ENCODE assay signal across 14 cellular contexts in the genomic region with DNA sequence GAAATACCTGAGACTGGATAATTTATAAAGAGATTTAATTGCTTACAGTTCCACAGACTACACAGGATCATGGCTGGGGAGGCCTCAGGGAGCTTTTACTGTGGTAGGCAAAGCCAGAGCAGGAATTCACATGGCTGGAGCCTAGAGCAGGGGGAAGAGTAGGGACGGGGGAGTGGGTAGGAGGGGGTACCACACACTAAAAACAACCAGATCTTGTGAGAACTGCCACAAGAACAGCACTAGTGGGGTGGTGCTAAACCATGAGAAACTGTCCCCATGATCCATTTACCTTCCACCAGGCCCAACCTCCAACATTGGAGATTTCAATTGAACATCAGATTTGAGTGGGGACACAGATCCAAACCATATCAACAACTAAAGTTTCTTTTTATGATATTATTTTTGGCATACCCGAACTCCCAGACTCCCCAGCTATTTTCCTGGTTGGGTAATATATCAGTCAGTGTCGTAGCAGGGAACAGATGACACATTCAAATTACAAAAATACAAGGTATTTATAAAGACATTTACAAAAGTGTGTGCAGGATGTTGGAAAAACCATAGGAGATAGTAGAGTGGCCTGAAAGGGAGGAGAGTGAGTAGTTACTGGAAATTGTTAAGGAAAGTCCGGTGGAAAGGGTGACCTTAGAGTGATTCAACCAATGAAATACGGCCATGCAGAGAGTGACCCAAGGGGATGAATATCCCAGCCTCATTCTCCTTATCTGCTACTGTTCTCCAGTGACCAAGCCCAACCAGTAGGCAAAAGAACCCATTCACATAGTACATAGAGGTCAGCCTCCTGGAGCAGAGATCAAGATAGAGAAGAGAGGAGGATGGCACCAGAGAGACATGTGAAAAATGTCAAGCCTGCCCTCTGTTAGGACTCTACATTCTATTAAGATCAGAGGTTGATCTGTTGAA. TPM values are rescaled to one million over a fixed set of nuclear protein-coding genes. Genes with fewer than 3 reads are reported as not detected.
DNase-seq lines count a peak whose midpoint lies in the region; ATAC-seq, FAIRE-seq and TF ChIP-seq lines count a peak whose summit lies in the region.
"Had no signal": no experiment of that assay in that cellular context is flagged by ENCODE, and none has a peak within 500 bp of the region (broad histone marks: within the 10 kb centered on the region; RNA-seq: fewer than 3 reads in every experiment).

No MANE protein-coding gene starts in this region.

- H3K4me1 Mint-ChIP-seq in CD14-positive monocyte (peaks cover 14% of the 10 kb centered on the region), immature natural killer cell (peaks cover 10 to 21% of the 10 kb centered on the region in 2 donors)

- H3K27me3 ChIP-seq in DND-41 (ENCODE audit: insufficient read depth, low read length, poor library complexity) (no peaks in the 10 kb centered on the region), RWPE2 (ENCODE audit: insufficient read depth, poor library complexity, severe bottlenecking) (no peaks in the 10 kb centered on the region), HepG2 (ENCODE audit: control insufficient read depth in 1 of 2, insufficient read depth in 2 of 2, low read length in 2 of 2) (no peaks in the 10 kb centered on the region), left lung (no peaks in the 10 kb centered on the region)

- H3K4me2 ChIP-seq in DND-41 (ENCODE audit: insufficient read depth, low read length) = no peak overlapping the region
- H3K4me2 ChIP-seq in HepG2 (ENCODE audit: low read depth, low read length) = no peak overlapping the region

- no TSS peak for BruUV-seq in HepG2 (replicated peaks; lab: Mats Ljungman, UMichigan)

- H3K4me3 Mint-ChIP-seq in CD14-positive monocyte (no peak overlapping the region), immature natural killer cell (no peak overlapping the region)
- H3K4me3 Mint-ChIP-seq: activated CD4-positive, alpha-beta memory T cell treated with anti-CD3 and anti-CD28 coated beads, Interleukin-2, amount 10 ng/mL, durations not matched to agents 7 days and 5 days; natural killer cell treated with Interleukin-12 subunit alpha and Interleukin-12 subunit beta and Interleukin-15 and Interleukin-18, amount 100 ng/mL, for 72 hours; T-helper 2 cell treated with Interferon-gamma antibody and Interleukin-4, amounts not matched to agents 5 μg/mL and 100 μg/mL, for 36 hours had no signal

- H3K27ac Mint-ChIP-seq in CD14-positive monocyte (peak overlapping the region in 4 of 7 donors; percentile 6 to 82 (median 53)), immature natural killer cell (no peak overlapping the region)
- H3K27ac Mint-ChIP-seq: activated CD4-positive, alpha-beta memory T cell treated with anti-CD3 and anti-CD28 coated beads, Interleukin-2, amount 10 ng/mL, durations not matched to agents 7 days and 5 days had no signal

- peaks cover 0 to 2% (median 0%) of the 10 kb centered on the region in 3 donors for H3K27me3 Mint-ChIP-seq in CD14-positive monocyte (ENCODE audit: low read depth in 3 of 3)
- H3K27me3 Mint-ChIP-seq in immature natural killer cell (ENCODE audit: low read depth in 3 of 3) = no peaks in the 10 kb centered on the region
- H3K27me3 Mint-ChIP-seq: activated CD4-positive, alpha-beta memory T cell treated with anti-CD3 and anti-CD28 coated beads, Interleukin-2, amount 10 ng/mL, durations not matched to agents 7 days and 5 days; natural killer cell treated with Interleukin-12 subunit alpha and Interleukin-12 subunit beta and Interleukin-15 and Interleukin-18, amount 100 ng/mL, for 72 hours had no signal

- intact Hi-C loops in CD14-positive monocyte (cut with micrococcal nuclease) = no loop called here
- intact Hi-C loops in HepG2 (cut with micrococcal nuclease; ENCODE audit: unreplicated experiment) = no loop called here
- intact Hi-C loops in left lung (cut with DNase I) = no loop called here

- H3K4me1 ChIP-seq in DND-41 (ENCODE audit: insufficient read depth, low read length) = no peaks in the 10 kb centered on the region; the same call in 1 of the 2 replicates
- H3K4me1 ChIP-seq in RWPE2 (ENCODE audit: insufficient read depth, poor library complexity, severe bottlenecking) = no peaks in the 10 kb centered on the region
- peaks cover 15% of the 10 kb centered on the region for H3K4me1 ChIP-seq in HepG2 (ENCODE audit: insufficient read depth, low read length)
- H3K4me1 ChIP-seq in left lung = peaks cover 0 to 1% of the 10 kb centered on the region in 2 donors

- DNase-seq in CD14-positive monocyte (ENCODE audit: low spot score) (no peak), DND-41 (no peak), RWPE2 (ENCODE audit: low spot score) (no peak), HepG2 (ENCODE audit: low spot score) (no peak), immature natural killer cell (no peak), left lung (no peak)
- DNase-seq: activated CD4-positive, alpha-beta memory T cell treated with anti-CD3 and anti-CD28 coated beads, Interleukin-2, amount 10 ng/mL, durations not matched to agents 7 days and 5 days; head of caudate nucleus; NCI-H1092 treated with DMSO at 0.1 percent for 48 hours; NCI-H510A had no signal

- POLR2A ChIA-PET in HepG2 (lab: Yijun Ruan, JAX) = interaction anchor here (1.0 to 2.8 kb wide), 6 partner anchors 9 to 95 kb away, joined by 3 to 16 read pairs (median 4); a partner anchor contains a TSS

- H3K4me3 ChIP-seq in DND-41 (ENCODE audit: low read depth in 1 of 2, low read length in 2 of 2) (no peak overlapping the region), RWPE2 (ENCODE audit: severe bottlenecking) (no peak overlapping the region), HepG2 (replicated peaks in 1 of 3; ENCODE audit: insufficient read depth in 1 of 3, low read depth in 2 of 3, low read length in 3 of 3) (no peak overlapping the region), left lung (no peak overlapping the region)

- TF ChIP-seq POLR2A in HepG2 (IDR thresholded peaks at IDR 0.05; ENCODE audit: insufficient read depth in 1 of 2, low read depth in 2 of 2, low read length in 2 of 2) = peak; percentile 1 to 34; a peak in 2 of 4 replicates

- H3K79me2 ChIP-seq in DND-41 (ENCODE audit: insufficient read depth, low read length) (peaks cover 4% of the 10 kb centered on the region; the same call in 1 of the 2 replicates), HepG2 (ENCODE audit: insufficient read depth, low read length) (no peaks in the 10 kb centered on the region)

- CTCF ChIA-PET in HepG2 (lab: Yijun Ruan, JAX; ENCODE audit: low intra/inter-chr PET ratio, low total read pairs) = no interaction called here

- TF ChIP-seq RAD21 in HepG2 (CRISPR knock-in tag; IDR thresholded peaks at IDR 0.05) = no peak

- H3K36me3 Mint-ChIP-seq in CD14-positive monocyte (peaks cover 31 to 45% of the 10 kb centered on the region in 2 donors), immature natural killer cell (peaks cover 4 to 24% (median 8%) of the 10 kb centered on the region in 3 donors)

- H3K36me3 ChIP-seq in DND-41 (ENCODE audit: insufficient read depth, low read length) (peaks cover 56% of the 10 kb centered on the region), RWPE2 (ENCODE audit: low read depth) (peaks cover 72% of the 10 kb centered on the region), HepG2 (replicated peaks in 1 of 2; ENCODE audit: control insufficient read depth in 1 of 2, insufficient read depth in 2 of 2, low read length in 2 of 2) (peaks cover 4 to 28% of the 10 kb centered on the region in 2 experiments), left lung (peaks cover 0 to 49% of the 10 kb centered on the region in 2 donors)

- TF ChIP-seq CTCF in CD14-positive monocyte (IDR thresholded peaks at IDR 0.05) (no peak), DND-41 (IDR thresholded peaks at IDR 0.05; ENCODE audit: borderline replicate concordance, extremely low read depth, low read length, poor library complexity, severe bottlenecking) (no peak), RWPE2 (IDR thresholded peaks at IDR 0.05; ENCODE audit: poor library complexity, severe bottlenecking) (no peak), HepG2 (CRISPR knock-in tag; IDR thresholded peaks at IDR 0.05) (no peak), left lung (IDR thresholded peaks at IDR 0.05) (no peak)

- no peak for FAIRE-seq in HepG2 (lab: Jason Lieb, UNC)

- TF ChIP-seq EP300 in HepG2 (IDR thresholded peaks at IDR 0.05; ENCODE audit: low read depth in 2 of 2, low read length in 2 of 2) (no peak), HepG2 (CRISPR knock-in tag; IDR thresholded peaks at IDR 0.05; ENCODE audit: borderline replicate concordance) (no peak)

- H2AFZ ChIP-seq in DND-41 (ENCODE audit: low read depth, low read length) (no peak overlapping the region), HepG2 (ENCODE audit: low read length) (no peak overlapping the region)

- H4K20me1 ChIP-seq in DND-41 (ENCODE audit: insufficient read depth, low read length) (peaks cover 20% of the 10 kb centered on the region; the same call in 1 of the 2 replicates), HepG2 (ENCODE audit: insufficient read depth, low read length) (peaks cover 25% of the 10 kb centered on the region)

- H3K9ac ChIP-seq in DND-41 (ENCODE audit: low read depth, low read length) (no peak overlapping the region), HepG2 (ENCODE audit: insufficient read depth, low read depth, low read length) (no peak overlapping the region)

- in situ Hi-C loops in HepG2 (cut with HindIII; ENCODE audit: extremely low pct_ligation_motif_present, low pct_unique_long_range_greater_than_20kb) = loop anchor here (25.0 kb wide), 2 partner anchors 830 to 1005 kb away; no protein-coding TSS in a partner anchor

- no peak overlapping the region for H3K27ac ChIP-seq in DND-41 (ENCODE audit: low read length)
- peak overlapping the region; percentile 1 for H3K27ac ChIP-seq in RWPE2 (ENCODE audit: poor library complexity, severe bottlenecking)
- no peak overlapping the region for H3K27ac ChIP-seq in HepG2 (ENCODE audit: extremely low read length, insufficient read depth, low read length)
- H3K27ac ChIP-seq in left lung = no peak overlapping the region

- ATAC-seq in DND-41 (ENCODE audit: insufficient read depth, low read depth) (peak; percentile 18; the same call in 1 of the 3 replicates), RWPE2 (ENCODE audit: low read depth) (peak; percentile 8; the same call in 2 of the 3 replicates), HepG2 (peak; percentile 37), HG03159 (IDR thresholded peaks at IDR 0.05; ENCODE audit: unreplicated experiment) (no peak), left lung (no peak)

- H3K9me3 ChIP-seq in DND-41 (ENCODE audit: insufficient read depth, low read length, severe bottlenecking) = no peaks in the 10 kb centered on the region
- H3K9me3 ChIP-seq in RWPE2 (ENCODE audit: severe bottlenecking) = no peaks in the 10 kb centered on the region
- no peaks in the 10 kb centered on the region for H3K9me3 ChIP-seq in HepG2 (ENCODE audit: low read length)
- no peaks in the 10 kb centered on the region for H3K9me3 ChIP-seq in left lung

- WGBS in HepG2 (ENCODE audit: low lambda C conversion rate) = 94% methylated on average over 5 of the region's 5 CpGs

- H3K9me3 Mint-ChIP-seq in CD14-positive monocyte (no peaks in the 10 kb centered on the region), immature natural killer cell (no peaks in the 10 kb centered on the region)
- H3K9me3 Mint-ChIP-seq: activated CD4-positive, alpha-beta memory T cell treated with anti-CD3 and anti-CD28 coated beads, Interleukin-2, amount 10 ng/mL, durations not matched to agents 7 days and 5 days; activated naive CD4-positive, alpha-beta T cell treated with anti-CD3 and anti-CD28 coated beads, Interleukin-2, amount 50 U/mL, for 72 hours; natural killer cell treated with Interleukin-12 subunit alpha and Interleukin-12 subunit beta and Interleukin-15 and Interleukin-18, amount 100 ng/mL, for 72 hours; T-helper 2 cell treated with Interferon-gamma antibody and Interleukin-4, amounts not matched to agents 5 μg/mL and 100 μg/mL, for 36 hours had no signal

RNA-seq across cellular contexts. Expression of a gene that starts 8.8 kb away (rescaled TPM):
- polyA plus RNA-seq in CD14-positive monocyte (1,000 to 10,000 TPM; 1,504 to 1,597 TPM), HepG2 (2011; rRNA removed) (7,317 and 7,910 TPM in 2 replicates), immature natural killer cell (1,000 to 10,000 TPM in 2 of 3 donors, 100 to 1,000 TPM in 1; 866 to 2,929 (median 2,010) TPM)
- total RNA-seq in HepG2 (2016; rRNA removed; fragmentation: Illumina TruSeq; extraction: Trizol) (6,902 and 7,071 TPM in 2 replicates), left lung (1,000 to 10,000 TPM; 1,937 to 1,986 TPM)
- 11,484 and 12,287 TPM in 2 replicates for total RNA-seq in HepG2 (2016; cell fraction: cytosol; rRNA removed; fragmentation: Illumina TruSeq; extraction: Trizol; ENCODE audit: low read depth)
- total RNA-seq in HepG2 (2016; cell fraction: insoluble cytoplasmic fraction; rRNA removed; fragmentation: Illumina TruSeq; extraction: Trizol) = 6,918 and 7,424 TPM in 2 replicates
- total RNA-seq in HepG2 (2016; cell fraction: membrane; rRNA removed; fragmentation: Illumina TruSeq; extraction: Trizol) = 16,795 and 17,457 TPM in 2 replicates
- total RNA-seq in HepG2 (2016; cell fraction: nucleus; rRNA removed; fragmentation: Illumina TruSeq; extraction: Trizol) = 2,427 and 2,707 TPM in 2 replicates
- 3,435 and 3,576 TPM in 2 replicates for polyA plus RNA-seq in HepG2 (2011; cell fraction: cytosol; rRNA removed)
- polyA plus RNA-seq in HepG2 (2011; cell fraction: nucleus; rRNA removed) = 934 and 1,174 TPM in 2 replicates
- polyA plus RNA-seq in HepG2 (2012) = 7,692 and 8,090 TPM in 2 replicates
- polyA plus RNA-seq in HepG2 (2016; cell fraction: cytosol; fragmentation: Illumina TruSeq; extraction: Trizol; ENCODE audit: low read depth) = 11,969 and 13,234 TPM in 2 replicates
- polyA plus RNA-seq in HepG2 (2016; cell fraction: insoluble cytoplasmic fraction; fragmentation: Illumina TruSeq; extraction: Trizol; ENCODE audit: low read depth) = 6,005 and 6,067 TPM in 2 replicates
- polyA plus RNA-seq in HepG2 (2016; cell fraction: membrane; fragmentation: Illumina TruSeq; extraction: Trizol; ENCODE audit: low read depth) = 14,650 and 14,956 TPM in 2 replicates
- polyA plus RNA-seq in HepG2 (2016; cell fraction: nucleus; fragmentation: Illumina TruSeq; extraction: Trizol; ENCODE audit: insufficient read depth, low read depth) = 4,147 and 4,271 TPM in 2 replicates
- 537 and 682 TPM in 2 replicates for polyA minus RNA-seq in HepG2 (2011; rRNA and poly(A)+ RNA removed; ENCODE audit: low replicate concordance)
- 1,971 TPM in 2 replicates for polyA minus RNA-seq in HepG2 (2011; cell fraction: cytosol; rRNA and poly(A)+ RNA removed)
- 601 and 721 TPM in 2 replicates for polyA minus RNA-seq in HepG2 (2011; cell fraction: nucleus; rRNA and poly(A)+ RNA removed)

Comparison
In these comparisons a context has a peak if more than half of its experiments do, and no peak if none do; other contexts are left out.
1. H3K27ac Mint-ChIP-seq: peak in CD14-positive monocyte (4 of 7); none in immature natural killer cell (0 of 6).
2. ATAC-seq: peak in DND-41 (single experiment), RWPE2 (single experiment) and HepG2 (single experiment); none in HG03159 (single experiment) and left lung (single experiment).